8 cellular contexts compared by ENCODE assay signal in the genomic region with DNA sequence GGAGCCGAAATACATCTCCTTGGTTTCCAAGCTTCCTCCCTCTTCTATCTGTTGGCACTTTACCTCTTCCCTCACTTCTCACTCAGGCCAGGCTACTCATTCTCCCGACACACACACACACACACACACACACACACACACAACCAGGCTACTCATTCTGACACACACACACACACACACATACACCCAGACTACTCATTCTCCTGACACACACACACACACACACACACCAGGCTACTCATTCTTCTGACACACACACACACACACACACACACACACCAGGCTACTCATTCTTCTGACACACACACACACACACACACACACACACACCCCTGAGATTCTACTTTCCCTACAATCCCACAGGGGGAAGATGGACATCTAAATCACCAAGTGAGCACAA. TPM values are rescaled to one million over a fixed set of nuclear protein-coding genes. Genes with fewer than 3 reads are reported as not detected.
DNase-seq lines count a peak whose midpoint lies in the region; ATAC-seq and TF ChIP-seq lines count a peak whose summit lies in the region.
"Not testable (repeated sequence)": the region's sequence is repeated elsewhere in the genome, so short reads cannot be mapped to it uniquely, and the experiment has no call there.

No MANE protein-coding gene starts in this region.

- H3K9me3 ChIP-seq in left lung, result not testable (repeated sequence)

- peak overlapping the region; percentile 10 for H3K27ac Mint-ChIP-seq in GM23338

- H3F3A ChIP-seq in GM23338 (replicated peaks; ENCODE audit: low read depth), result not testable (repeated sequence)

- not testable (repeated sequence) for H3K27me3 Mint-ChIP-seq in GM23338 (ENCODE audit: insufficient read depth, low read depth, poor library complexity)

- ATAC-seq in GM23338, result not testable (repeated sequence)
- ATAC-seq in left lung, result peak; percentile 39

- peaks cover 11% of the 10 kb centered on the region; the same call in 2 of the 3 replicates for H3K36me3 Mint-ChIP-seq in GM23338 (ENCODE audit: low read depth)

- H3K4me1 Mint-ChIP-seq in GM23338, result not testable (repeated sequence)

- not testable (repeated sequence) for H3K4me3 ChIP-seq in AG04449 (ENCODE audit: low read depth, low read length); GM23338; fibroblast of pulmonary artery (replicated peaks; ENCODE audit: low read depth, low read length); left lung

- not testable (repeated sequence) for H3K27me3 ChIP-seq in GM23338 (ENCODE audit: insufficient read depth); left lung

- H3K4me2 ChIP-seq in GM23338, result not testable (repeated sequence)

- not testable (repeated sequence) for H4K20me1 ChIP-seq in GM23338 (replicated peaks; ENCODE audit: insufficient read depth)

- H3K9me3 Mint-ChIP-seq in GM23338, result not testable (repeated sequence)

- not testable (repeated sequence) for H3K4me1 ChIP-seq in GM23338 (ENCODE audit: insufficient read depth); left lung

- H3K27ac ChIP-seq in GM23338 (ENCODE audit: low read depth); left lung: not testable (repeated sequence)

- H3K9me2 ChIP-seq in GM23338 (ENCODE audit: insufficient read depth), result not testable (repeated sequence)

- POLR2A ChIA-PET in AG04449 (lab: Yijun Ruan, JAX), result not testable (repeated sequence)

- intact Hi-C loops in left lung (cut with DNase I), result not testable (repeated sequence)

- CTCF ChIA-PET in AG04449 (lab: Yijun Ruan, JAX), result interaction anchor here (1.4 kb wide), 1 partner anchor 178 kb away, joined by 4 read pairs; no protein-coding TSS in a partner anchor

- H3K4me3 Mint-ChIP-seq in GM23338, result not testable (repeated sequence)

- not testable (repeated sequence) for H2AFZ ChIP-seq in GM23338

- H3K79me2 ChIP-seq in GM23338 (replicated peaks; ENCODE audit: insufficient read depth), result not testable (repeated sequence)

- not testable (repeated sequence) for H3K36me3 ChIP-seq in GM23338 (ENCODE audit: insufficient read depth)
- peaks cover 0 to 80% of the 10 kb centered on the region in 2 donors for H3K36me3 ChIP-seq in left lung

- not testable (repeated sequence) for TF ChIP-seq CTCF in AG04449 (IDR thresholded peaks at IDR 0.05; ENCODE audit: insufficient read depth, low read length, missing control alignments); GM23338 (conservative IDR thresholded peaks at IDR 0.05; ENCODE audit: low read depth in 2 of 2); fibroblast of pulmonary artery (IDR thresholded peaks at IDR 0.05; ENCODE audit: low read length, missing control alignments); left lung (IDR thresholded peaks at IDR 0.05)

- peak; percentile 70 for DNase-seq in AG04449 (ENCODE audit: low read depth, low spot score)
- not testable (repeated sequence) for DNase-seq in GM23338 (ENCODE audit: low spot score); left lung
- peak; percentile 31 for DNase-seq in OCI-M1 (lab: John Stamatoyannopoulos, UW)
- DNase-seq in astrocyte of the hippocampus (ENCODE audit: low read depth, low spot score), result peak; percentile 69
- peak; percentile 42 to 94 for DNase-seq in dermis microvascular lymphatic vessel endothelial cell (ENCODE audit: low read depth in 2 of 2)
- DNase-seq in fibroblast of pulmonary artery (ENCODE audit: low read depth), result peak; percentile 92
- peak; percentile 83 for DNase-seq in pulmonary artery endothelial cell (ENCODE audit: low read depth, low spot score)

RNA-seq across cellular contexts. Expression of a gene that starts 10.4 kb away (rescaled TPM):
- 30.5 and 32.4 TPM in 2 replicates for total RNA-seq in GM23338 (2014; rRNA removed; shearing (Covaris generic))
- polyA plus RNA-seq in GM23338 (2016; fragmentation: Nextera tagmentation; extraction: Ambion mirVana), result 31.3 and 34.6 TPM in 2 replicates
- total RNA-seq in dermis microvascular lymphatic vessel endothelial cell (19.1 and 28.1 TPM in 2 replicates), left lung (10 to 100 TPM; 55.7 to 57.4 TPM), pulmonary artery endothelial cell (26.8 and 28.8 TPM in 2 replicates)

RNA-seq across cellular contexts. Expression of a gene that starts 55.3 kb away (rescaled TPM):
- 25.8 and 27.4 TPM in 2 replicates for total RNA-seq in GM23338 (2014; rRNA removed; shearing (Covaris generic))
- 4.4 and 5.2 TPM in 2 replicates for polyA plus RNA-seq in GM23338 (2016; fragmentation: Nextera tagmentation; extraction: Ambion mirVana)
- total RNA-seq in dermis microvascular lymphatic vessel endothelial cell (22.0 and 32.9 TPM in 2 replicates), left lung (10 to 100 TPM; 44.8 to 55.4 TPM), pulmonary artery endothelial cell (21.4 and 31.0 TPM in 2 replicates)
